ENCODE assay signal across 1 cellular context in the genomic region with DNA sequence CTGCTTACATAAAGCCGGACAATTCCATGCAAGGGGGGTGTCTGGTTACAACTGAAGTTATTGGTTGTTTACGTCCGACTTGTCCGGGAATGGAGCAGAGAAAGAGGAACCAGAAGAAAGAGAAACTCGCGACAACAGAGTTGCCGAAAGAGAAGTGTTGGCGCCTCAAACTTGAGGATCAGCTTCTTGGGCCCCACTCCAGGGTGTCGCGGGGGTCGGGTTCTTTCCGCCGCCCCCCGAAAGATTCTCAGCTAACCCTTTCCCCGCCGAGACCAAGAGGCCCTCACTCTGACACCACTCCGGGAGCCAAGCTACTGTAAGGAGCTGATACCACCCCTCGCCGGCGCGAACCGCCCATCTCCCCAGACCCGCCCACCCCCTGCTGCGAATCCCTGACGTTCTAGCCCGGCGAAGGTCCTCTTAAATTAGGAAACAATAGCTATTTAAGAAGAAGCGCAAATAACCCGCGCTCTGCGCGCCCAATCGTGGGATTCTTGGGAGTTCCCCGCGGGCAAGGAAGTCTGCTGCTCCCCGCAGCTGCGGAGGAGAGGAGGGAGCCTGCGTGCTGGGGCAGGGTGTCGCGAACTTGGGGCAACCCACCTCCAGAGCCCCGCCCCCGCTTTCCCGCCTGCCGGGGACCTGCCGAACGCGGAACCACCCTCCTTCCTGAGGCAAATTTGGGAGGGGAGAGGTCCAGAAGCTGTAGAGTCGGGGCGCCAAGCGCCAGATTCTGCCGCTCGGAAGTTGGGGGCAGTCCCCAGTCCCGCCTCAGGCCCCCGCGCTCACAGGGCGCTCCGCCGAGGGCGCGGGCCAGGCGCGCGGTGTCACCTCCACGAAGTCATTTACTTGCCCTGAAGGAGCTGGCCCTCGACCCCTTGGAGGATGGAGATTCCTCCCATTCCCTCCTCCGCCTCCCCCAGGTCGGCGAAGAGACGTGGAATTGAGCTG.
TF ChIP-seq lines count a peak whose summit lies in the region.

No MANE protein-coding gene starts in this region.

TF ChIP-seq in HepG2, 621 proteins besides CTCF, POLR2A, EP300 and RAD21 (continued from another document):
- TF ChIP-seq, protein P1, sequence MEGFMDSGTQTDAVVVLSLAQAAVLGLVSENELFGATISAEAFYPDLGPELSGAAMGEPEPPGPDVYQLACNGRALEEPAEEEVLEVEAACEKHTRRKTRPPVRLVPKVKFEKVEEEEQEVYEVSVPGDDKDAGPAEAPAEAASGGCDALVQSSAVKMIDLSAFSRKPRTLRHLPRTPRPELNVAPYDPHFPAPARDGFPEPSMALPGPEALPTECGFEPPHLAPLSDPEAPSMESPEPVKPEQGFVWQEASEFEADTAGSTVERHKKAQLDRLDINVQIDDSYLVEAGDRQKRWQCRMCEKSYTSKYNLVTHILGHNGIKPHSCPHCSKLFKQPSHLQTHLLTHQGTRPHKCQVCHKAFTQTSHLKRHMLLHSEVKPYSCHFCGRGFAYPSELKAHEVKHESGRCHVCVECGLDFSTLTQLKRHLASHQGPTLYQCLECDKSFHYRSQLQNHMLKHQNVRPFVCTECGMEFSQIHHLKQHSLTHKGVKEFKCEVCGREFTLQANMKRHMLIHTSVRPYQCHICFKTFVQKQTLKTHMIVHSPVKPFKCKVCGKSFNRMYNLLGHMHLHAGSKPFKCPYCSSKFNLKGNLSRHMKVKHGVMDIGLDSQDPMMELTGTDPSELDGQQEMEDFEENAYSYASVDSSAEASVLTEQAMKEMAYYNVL (CRISPR knock-in tag; IDR thresholded peaks at IDR 0.05; ENCODE audit: borderline replicate concordance), result no peak
- TF ChIP-seq SMAD1 (CRISPR knock-in tag; IDR thresholded peaks at IDR 0.05; ENCODE audit: borderline replicate concordance, low read depth) (no peak), ZNF326 (CRISPR knock-in tag; IDR thresholded peaks at IDR 0.05; ENCODE audit: borderline replicate concordance) (no peak), ZMYM2 (CRISPR knock-in tag; IDR thresholded peaks at IDR 0.05) (no peak), ZNF484 (CRISPR knock-in tag; IDR thresholded peaks at IDR 0.05; ENCODE audit: borderline replicate concordance, low read depth) (no peak), KLF15 (CRISPR knock-in tag; IDR thresholded peaks at IDR 0.05; ENCODE audit: borderline replicate concordance) (no peak), MAFG (CRISPR knock-in tag; IDR thresholded peaks at IDR 0.05) (no peak), ZNF501 (CRISPR knock-in tag; IDR thresholded peaks at IDR 0.05) (no peak), NKX3-1 (CRISPR knock-in tag; IDR thresholded peaks at IDR 0.05) (no peak), MTF1 (CRISPR knock-in tag; IDR thresholded peaks at IDR 0.05) (no peak), CCAR2 (optimal IDR thresholded peaks at IDR 0.05; ENCODE audit: low read depth, low read length) (no peak), CBX2 (IDR thresholded peaks at IDR 0.05; ENCODE audit: low read depth, low read length) (no peak), CBX2 (CRISPR knock-in tag; IDR thresholded peaks at IDR 0.05; ENCODE audit: low read depth) (peak; percentile 16; the same call in 1 of the 2 replicates), PRMT3 (CRISPR knock-in tag; IDR thresholded peaks at IDR 0.05; ENCODE audit: borderline replicate concordance, low read depth) (no peak), ARID4A (CRISPR knock-in tag; IDR thresholded peaks at IDR 0.05; ENCODE audit: borderline replicate concordance) (no peak), ZNF207 (IDR thresholded peaks at IDR 0.05; ENCODE audit: borderline replicate concordance) (no peak), FOXM1 (CRISPR knock-in tag; IDR thresholded peaks at IDR 0.05) (no peak), MAX (IDR thresholded peaks at IDR 0.05) (peak; percentile 9; the same call in 1 of the 2 replicates), ZNF33A (CRISPR knock-in tag; IDR thresholded peaks at IDR 0.05; ENCODE audit: borderline replicate concordance) (no peak)
- TF ChIP-seq, protein P2, sequence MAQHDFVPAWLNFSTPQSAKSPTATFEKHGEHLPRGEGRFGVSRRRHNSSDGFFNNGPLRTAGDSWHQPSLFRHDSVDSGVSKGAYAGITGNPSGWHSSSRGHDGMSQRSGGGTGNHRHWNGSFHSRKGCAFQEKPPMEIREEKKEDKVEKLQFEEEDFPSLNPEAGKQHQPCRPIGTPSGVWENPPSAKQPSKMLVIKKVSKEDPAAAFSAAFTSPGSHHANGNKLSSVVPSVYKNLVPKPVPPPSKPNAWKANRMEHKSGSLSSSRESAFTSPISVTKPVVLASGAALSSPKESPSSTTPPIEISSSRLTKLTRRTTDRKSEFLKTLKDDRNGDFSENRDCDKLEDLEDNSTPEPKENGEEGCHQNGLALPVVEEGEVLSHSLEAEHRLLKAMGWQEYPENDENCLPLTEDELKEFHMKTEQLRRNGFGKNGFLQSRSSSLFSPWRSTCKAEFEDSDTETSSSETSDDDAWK (CRISPR knock-in tag; IDR thresholded peaks at IDR 0.05), result no peak
- TF ChIP-seq, protein P3, sequence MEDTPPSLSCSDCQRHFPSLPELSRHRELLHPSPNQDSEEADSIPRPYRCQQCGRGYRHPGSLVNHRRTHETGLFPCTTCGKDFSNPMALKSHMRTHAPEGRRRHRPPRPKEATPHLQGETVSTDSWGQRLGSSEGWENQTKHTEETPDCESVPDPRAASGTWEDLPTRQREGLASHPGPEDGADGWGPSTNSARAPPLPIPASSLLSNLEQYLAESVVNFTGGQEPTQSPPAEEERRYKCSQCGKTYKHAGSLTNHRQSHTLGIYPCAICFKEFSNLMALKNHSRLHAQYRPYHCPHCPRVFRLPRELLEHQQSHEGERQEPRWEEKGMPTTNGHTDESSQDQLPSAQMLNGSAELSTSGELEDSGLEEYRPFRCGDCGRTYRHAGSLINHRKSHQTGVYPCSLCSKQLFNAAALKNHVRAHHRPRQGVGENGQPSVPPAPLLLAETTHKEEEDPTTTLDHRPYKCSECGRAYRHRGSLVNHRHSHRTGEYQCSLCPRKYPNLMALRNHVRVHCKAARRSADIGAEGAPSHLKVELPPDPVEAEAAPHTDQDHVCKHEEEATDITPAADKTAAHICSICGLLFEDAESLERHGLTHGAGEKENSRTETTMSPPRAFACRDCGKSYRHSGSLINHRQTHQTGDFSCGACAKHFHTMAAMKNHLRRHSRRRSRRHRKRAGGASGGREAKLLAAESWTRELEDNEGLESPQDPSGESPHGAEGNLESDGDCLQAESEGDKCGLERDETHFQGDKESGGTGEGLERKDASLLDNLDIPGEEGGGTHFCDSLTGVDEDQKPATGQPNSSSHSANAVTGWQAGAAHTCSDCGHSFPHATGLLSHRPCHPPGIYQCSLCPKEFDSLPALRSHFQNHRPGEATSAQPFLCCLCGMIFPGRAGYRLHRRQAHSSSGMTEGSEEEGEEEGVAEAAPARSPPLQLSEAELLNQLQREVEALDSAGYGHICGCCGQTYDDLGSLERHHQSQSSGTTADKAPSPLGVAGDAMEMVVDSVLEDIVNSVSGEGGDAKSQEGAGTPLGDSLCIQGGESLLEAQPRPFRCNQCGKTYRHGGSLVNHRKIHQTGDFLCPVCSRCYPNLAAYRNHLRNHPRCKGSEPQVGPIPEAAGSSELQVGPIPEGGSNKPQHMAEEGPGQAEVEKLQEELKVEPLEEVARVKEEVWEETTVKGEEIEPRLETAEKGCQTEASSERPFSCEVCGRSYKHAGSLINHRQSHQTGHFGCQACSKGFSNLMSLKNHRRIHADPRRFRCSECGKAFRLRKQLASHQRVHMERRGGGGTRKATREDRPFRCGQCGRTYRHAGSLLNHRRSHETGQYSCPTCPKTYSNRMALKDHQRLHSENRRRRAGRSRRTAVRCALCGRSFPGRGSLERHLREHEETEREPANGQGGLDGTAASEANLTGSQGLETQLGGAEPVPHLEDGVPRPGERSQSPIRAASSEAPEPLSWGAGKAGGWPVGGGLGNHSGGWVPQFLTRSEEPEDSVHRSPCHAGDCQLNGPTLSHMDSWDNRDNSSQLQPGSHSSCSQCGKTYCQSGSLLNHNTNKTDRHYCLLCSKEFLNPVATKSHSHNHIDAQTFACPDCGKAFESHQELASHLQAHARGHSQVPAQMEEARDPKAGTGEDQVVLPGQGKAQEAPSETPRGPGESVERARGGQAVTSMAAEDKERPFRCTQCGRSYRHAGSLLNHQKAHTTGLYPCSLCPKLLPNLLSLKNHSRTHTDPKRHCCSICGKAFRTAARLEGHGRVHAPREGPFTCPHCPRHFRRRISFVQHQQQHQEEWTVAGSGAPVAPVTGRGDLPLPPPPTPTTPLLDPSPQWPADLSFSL (CRISPR knock-in tag; IDR thresholded peaks at IDR 0.05), result no peak
- TF ChIP-seq, protein P4, sequence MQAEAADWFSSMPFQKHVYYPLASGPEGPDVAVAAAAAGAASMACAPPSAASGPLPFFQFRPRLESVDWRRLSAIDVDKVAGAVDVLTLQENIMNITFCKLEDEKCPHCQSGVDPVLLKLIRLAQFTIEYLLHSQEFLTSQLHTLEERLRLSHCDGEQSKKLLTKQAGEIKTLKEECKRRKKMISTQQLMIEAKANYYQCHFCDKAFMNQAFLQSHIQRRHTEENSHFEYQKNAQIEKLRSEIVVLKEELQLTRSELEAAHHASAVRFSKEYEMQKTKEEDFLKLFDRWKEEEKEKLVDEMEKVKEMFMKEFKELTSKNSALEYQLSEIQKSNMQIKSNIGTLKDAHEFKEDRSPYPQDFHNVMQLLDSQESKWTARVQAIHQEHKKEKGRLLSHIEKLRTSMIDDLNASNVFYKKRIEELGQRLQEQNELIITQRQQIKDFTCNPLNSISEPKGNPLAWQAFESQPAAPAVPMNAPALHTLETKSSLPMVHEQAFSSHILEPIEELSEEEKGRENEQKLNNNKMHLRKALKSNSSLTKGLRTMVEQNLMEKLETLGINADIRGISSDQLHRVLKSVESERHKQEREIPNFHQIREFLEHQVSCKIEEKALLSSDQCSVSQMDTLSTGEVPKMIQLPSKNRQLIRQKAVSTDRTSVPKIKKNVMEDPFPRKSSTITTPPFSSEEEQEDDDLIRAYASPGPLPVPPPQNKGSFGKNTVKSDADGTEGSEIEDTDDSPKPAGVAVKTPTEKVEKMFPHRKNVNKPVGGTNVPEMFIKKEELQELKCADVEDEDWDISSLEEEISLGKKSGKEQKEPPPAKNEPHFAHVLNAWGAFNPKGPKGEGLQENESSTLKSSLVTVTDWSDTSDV (CRISPR knock-in tag; IDR thresholded peaks at IDR 0.05), result no peak
- TF ChIP-seq, protein P5, sequence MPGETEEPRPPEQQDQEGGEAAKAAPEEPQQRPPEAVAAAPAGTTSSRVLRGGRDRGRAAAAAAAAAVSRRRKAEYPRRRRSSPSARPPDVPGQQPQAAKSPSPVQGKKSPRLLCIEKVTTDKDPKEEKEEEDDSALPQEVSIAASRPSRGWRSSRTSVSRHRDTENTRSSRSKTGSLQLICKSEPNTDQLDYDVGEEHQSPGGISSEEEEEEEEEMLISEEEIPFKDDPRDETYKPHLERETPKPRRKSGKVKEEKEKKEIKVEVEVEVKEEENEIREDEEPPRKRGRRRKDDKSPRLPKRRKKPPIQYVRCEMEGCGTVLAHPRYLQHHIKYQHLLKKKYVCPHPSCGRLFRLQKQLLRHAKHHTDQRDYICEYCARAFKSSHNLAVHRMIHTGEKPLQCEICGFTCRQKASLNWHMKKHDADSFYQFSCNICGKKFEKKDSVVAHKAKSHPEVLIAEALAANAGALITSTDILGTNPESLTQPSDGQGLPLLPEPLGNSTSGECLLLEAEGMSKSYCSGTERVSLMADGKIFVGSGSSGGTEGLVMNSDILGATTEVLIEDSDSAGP (CRISPR knock-in tag; IDR thresholded peaks at IDR 0.05; ENCODE audit: borderline replicate concordance), result peak; percentile 35; the same call in 1 of the 2 replicates
- TF ChIP-seq, protein P6, sequence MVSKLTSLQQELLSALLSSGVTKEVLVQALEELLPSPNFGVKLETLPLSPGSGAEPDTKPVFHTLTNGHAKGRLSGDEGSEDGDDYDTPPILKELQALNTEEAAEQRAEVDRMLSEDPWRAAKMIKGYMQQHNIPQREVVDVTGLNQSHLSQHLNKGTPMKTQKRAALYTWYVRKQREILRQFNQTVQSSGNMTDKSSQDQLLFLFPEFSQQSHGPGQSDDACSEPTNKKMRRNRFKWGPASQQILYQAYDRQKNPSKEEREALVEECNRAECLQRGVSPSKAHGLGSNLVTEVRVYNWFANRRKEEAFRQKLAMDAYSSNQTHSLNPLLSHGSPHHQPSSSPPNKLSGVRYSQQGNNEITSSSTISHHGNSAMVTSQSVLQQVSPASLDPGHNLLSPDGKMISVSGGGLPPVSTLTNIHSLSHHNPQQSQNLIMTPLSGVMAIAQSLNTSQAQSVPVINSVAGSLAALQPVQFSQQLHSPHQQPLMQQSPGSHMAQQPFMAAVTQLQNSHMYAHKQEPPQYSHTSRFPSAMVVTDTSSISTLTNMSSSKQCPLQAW (CRISPR knock-in tag; IDR thresholded peaks at IDR 0.05), result no peak
